1 cellular context compared by ENCODE assay signal in genomic region chr10:26860542-26861325, GRCh38.
TF ChIP-seq lines count a peak whose summit lies in the region.

ABI1 (minus strand) TSS chr10:26860958; CDS start chr10:26860863, 95 bp downstream.

TF ChIP-seq in K562, 482 proteins besides CTCF, POLR2A, EP300 and RAD21 (continued from another document and continues in another):
- TF ChIP-seq, protein P1, sequence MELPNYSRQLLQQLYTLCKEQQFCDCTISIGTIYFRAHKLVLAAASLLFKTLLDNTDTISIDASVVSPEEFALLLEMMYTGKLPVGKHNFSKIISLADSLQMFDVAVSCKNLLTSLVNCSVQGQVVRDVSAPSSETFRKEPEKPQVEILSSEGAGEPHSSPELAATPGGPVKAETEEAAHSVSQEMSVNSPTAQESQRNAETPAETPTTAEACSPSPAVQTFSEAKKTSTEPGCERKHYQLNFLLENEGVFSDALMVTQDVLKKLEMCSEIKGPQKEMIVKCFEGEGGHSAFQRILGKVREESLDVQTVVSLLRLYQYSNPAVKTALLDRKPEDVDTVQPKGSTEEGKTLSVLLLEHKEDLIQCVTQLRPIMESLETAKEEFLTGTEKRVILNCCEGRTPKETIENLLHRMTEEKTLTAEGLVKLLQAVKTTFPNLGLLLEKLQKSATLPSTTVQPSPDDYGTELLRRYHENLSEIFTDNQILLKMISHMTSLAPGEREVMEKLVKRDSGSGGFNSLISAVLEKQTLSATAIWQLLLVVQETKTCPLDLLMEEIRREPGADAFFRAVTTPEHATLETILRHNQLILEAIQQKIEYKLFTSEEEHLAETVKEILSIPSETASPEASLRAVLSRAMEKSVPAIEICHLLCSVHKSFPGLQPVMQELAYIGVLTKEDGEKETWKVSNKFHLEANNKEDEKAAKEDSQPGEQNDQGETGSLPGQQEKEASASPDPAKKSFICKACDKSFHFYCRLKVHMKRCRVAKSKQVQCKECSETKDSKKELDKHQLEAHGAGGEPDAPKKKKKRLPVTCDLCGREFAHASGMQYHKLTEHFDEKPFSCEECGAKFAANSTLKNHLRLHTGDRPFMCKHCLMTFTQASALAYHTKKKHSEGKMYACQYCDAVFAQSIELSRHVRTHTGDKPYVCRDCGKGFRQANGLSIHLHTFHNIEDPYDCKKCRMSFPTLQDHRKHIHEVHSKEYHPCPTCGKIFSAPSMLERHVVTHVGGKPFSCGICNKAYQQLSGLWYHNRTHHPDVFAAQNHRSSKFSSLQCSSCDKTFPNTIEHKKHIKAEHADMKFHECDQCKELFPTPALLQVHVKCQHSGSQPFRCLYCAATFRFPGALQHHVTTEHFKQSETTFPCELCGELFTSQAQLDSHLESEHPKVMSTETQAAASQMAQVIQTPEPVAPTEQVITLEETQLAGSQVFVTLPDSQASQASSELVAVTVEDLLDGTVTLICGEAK (IDR thresholded peaks at IDR 0.05): no peak
- TF ChIP-seq, protein P1 (CRISPR knock-in tag; IDR thresholded peaks at IDR 0.05): no peak
- TF ChIP-seq ATF4 (CRISPR knock-in tag; IDR thresholded peaks at IDR 0.05) (no peak), ADNP (tag; IDR thresholded peaks at IDR 0.05) (no peak), ZNF124 (CRISPR knock-in tag; IDR thresholded peaks at IDR 0.05) (no peak), ZNF274 (IDR thresholded peaks at IDR 0.05; ENCODE audit: borderline replicate concordance, low read depth, low read length) (no peak), KHSRP (IDR thresholded peaks at IDR 0.05) (no peak), TAF9B (IDR thresholded peaks at IDR 0.05; ENCODE audit: partially characterized antibody) (peak; percentile 57), JUN (IDR thresholded peaks at IDR 0.05; ENCODE audit: borderline replicate concordance, low read depth, low read length) (no peak), JUN (CRISPR knock-in tag; IDR thresholded peaks at IDR 0.05; ENCODE audit: borderline replicate concordance) (no peak), ATF6 (CRISPR knock-in tag; IDR thresholded peaks at IDR 0.05) (no peak), TCF7 (IDR thresholded peaks at IDR 0.05; ENCODE audit: borderline replicate concordance) (no peak), ZFP36 (IDR thresholded peaks at IDR 0.05; ENCODE audit: low read depth, low read length, partially characterized antibody) (no peak), EZH2 (IDR thresholded peaks at IDR 0.05; ENCODE audit: borderline replicate concordance, low read depth, low read length) (no peak), RNF2 (IDR thresholded peaks at IDR 0.05) (no peak), ZNF76 (CRISPR knock-in tag; IDR thresholded peaks at IDR 0.05; ENCODE audit: borderline replicate concordance) (peak; percentile 48; the same call in 1 of the 2 replicates), ZNF175 (CRISPR knock-in tag; IDR thresholded peaks at IDR 0.05; ENCODE audit: low read depth) (no peak), CBFA2T3 (IDR thresholded peaks at IDR 0.05) (no peak), PCBP2 (IDR thresholded peaks at IDR 0.05; ENCODE audit: low read depth, low read length, poor library complexity, severe bottlenecking) (no peak), AFF4 (CRISPR knock-in tag; IDR thresholded peaks at IDR 0.05) (no peak), GMEB1 (CRISPR knock-in tag; IDR thresholded peaks at IDR 0.05) (no peak), CREB3L1 (IDR thresholded peaks at IDR 0.05; ENCODE audit: borderline replicate concordance, low read depth) (peak; percentile 73), ZZZ3 (IDR thresholded peaks at IDR 0.05) (no peak), ARHGAP35 (IDR thresholded peaks at IDR 0.05; ENCODE audit: partially characterized antibody) (peak; percentile 90), HDAC3 (IDR thresholded peaks at IDR 0.05; ENCODE audit: borderline replicate concordance, partially characterized antibody) (no peak), NFIX (CRISPR knock-in tag; IDR thresholded peaks at IDR 0.05; ENCODE audit: low read depth) (no peak), NONO (IDR thresholded peaks at IDR 0.05; ENCODE audit: low read depth in 2 of 2, low read length in 1 of 2) (no peak), HDAC2 (IDR thresholded peaks at IDR 0.05) (peak; percentile 49; the same call in 1 of the 2 replicates), ZNF699 (CRISPR knock-in tag; IDR thresholded peaks at IDR 0.05; ENCODE audit: insufficient replicate concordance) (no peak), KDM5B (IDR thresholded peaks at IDR 0.05; ENCODE audit: insufficient replicate concordance, low read depth, low read length) (peak; percentile 93), TCF3 (CRISPR knock-in tag; IDR thresholded peaks at IDR 0.05) (no peak)
- TF ChIP-seq, protein P2, sequence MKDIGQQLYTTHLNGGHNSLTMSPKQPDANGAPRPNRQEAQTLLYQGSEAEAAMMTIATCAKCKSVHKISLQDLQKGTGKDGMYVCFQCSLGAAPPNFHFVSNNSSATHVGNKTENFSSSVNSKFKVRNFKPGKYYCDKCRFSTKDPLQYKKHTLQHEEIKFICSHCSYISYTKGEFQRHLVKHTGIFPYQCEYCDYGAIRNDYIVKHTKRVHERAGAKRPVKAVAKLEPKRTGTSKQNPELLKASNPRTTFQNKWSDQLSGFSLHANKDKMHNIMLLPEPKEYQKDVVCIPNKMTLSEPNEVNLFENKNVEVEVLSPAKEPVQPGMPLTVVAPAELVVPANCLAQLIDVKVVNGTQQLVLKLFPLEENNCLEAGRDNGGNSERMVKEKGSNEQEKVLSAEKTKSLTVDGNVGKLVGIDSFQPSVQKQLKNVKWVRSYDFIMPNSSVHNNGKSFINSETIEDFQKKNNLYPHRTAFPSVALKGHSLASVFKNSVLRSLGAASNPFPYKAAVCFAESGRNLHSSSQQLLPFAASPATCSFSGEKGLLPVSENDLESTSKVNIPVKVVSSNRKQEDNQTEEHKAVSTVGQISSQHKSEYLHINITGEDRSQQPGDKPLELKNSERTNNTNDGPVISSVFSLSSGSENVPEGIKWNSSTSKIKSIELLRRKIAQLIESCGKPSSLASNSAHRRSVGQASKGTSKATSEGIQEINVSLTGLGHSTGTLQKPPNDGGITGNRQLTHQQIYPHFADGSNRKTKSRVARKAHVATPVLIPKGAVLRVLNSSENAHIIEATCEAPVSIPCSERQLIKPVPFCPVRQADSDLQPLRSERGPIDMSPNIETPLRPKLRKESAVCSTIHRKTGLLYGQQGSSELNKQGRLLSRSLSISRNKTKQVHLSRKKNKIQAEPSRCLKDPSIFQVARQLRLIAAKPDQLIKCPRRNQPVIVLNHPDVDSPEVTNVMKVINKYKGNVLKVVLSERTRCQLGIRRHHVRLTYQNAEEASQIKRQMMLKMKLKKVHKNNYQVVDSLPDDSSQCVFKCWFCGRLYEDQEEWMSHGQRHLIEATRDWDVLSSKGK (CRISPR knock-in tag; IDR thresholded peaks at IDR 0.05): no peak
- TF ChIP-seq, protein P3, sequence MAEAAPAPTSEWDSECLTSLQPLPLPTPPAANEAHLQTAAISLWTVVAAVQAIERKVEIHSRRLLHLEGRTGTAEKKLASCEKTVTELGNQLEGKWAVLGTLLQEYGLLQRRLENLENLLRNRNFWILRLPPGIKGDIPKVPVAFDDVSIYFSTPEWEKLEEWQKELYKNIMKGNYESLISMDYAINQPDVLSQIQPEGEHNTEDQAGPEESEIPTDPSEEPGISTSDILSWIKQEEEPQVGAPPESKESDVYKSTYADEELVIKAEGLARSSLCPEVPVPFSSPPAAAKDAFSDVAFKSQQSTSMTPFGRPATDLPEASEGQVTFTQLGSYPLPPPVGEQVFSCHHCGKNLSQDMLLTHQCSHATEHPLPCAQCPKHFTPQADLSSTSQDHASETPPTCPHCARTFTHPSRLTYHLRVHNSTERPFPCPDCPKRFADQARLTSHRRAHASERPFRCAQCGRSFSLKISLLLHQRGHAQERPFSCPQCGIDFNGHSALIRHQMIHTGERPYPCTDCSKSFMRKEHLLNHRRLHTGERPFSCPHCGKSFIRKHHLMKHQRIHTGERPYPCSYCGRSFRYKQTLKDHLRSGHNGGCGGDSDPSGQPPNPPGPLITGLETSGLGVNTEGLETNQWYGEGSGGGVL (CRISPR knock-in tag; IDR thresholded peaks at IDR 0.05): no peak
